Comparison of ENCODE assay signal across 1 cellular context in genomic region chr19:12938054-12938535, GRCh38.
TF ChIP-seq lines count a peak whose summit lies in the region.

No MANE protein-coding gene starts in this region.

TF ChIP-seq in GM12878, 131 proteins besides CTCF, POLR2A, EP300 and RAD21 (continued from another document and continues in another):
- TF ChIP-seq SUPT20H (IDR thresholded peaks at IDR 0.05; ENCODE audit: borderline replicate concordance, control insufficient read depth, low read depth, low read length) (no peak), SMARCA5 (IDR thresholded peaks at IDR 0.05) (no peak), FOS (IDR thresholded peaks at IDR 0.05; ENCODE audit: borderline replicate concordance, extremely low read depth, insufficient read length) (peak; percentile 90), GATAD2B (conservative IDR thresholded peaks at IDR 0.05; ENCODE audit: low read depth) (peak; percentile 88), SUZ12 (IDR thresholded peaks at IDR 0.05; ENCODE audit: unreplicated experiment) (no peak), KAT2A (conservative IDR thresholded peaks at IDR 0.05; ENCODE audit: control insufficient read depth, low read depth, low read length) (no peak), MEF2A (IDR thresholded peaks at IDR 0.05; ENCODE audit: insufficient read depth, low read depth, low read length) (no peak), CHD4 (IDR thresholded peaks at IDR 0.05) (no peak), ASH2L (IDR thresholded peaks at IDR 0.05; ENCODE audit: borderline replicate concordance, low read depth) (no peak), ZNF384 (IDR thresholded peaks at IDR 0.05; ENCODE audit: borderline replicate concordance, low read depth, low read length) (no peak), STAT3 (IDR thresholded peaks at IDR 0.05; ENCODE audit: low read depth, low read length) (no peak), SIN3A (IDR thresholded peaks at IDR 0.05; ENCODE audit: low read depth, low read length) (peak; percentile 98), IKZF1 (conservative IDR thresholded peaks at IDR 0.05) (no peak), PML (IDR thresholded peaks at IDR 0.05; ENCODE audit: low read length) (no peak), IRF5 (IDR thresholded peaks at IDR 0.05; ENCODE audit: borderline replicate concordance) (no peak), REST (IDR thresholded peaks at IDR 0.05; ENCODE audit: low read depth, low read length) (no peak), HSF1 (IDR thresholded peaks at IDR 0.05; ENCODE audit: low read depth, low read length) (no peak), SMAD1 (IDR thresholded peaks at IDR 0.05; ENCODE audit: low read depth, partially characterized antibody) (no peak), NFXL1 (IDR thresholded peaks at IDR 0.05; ENCODE audit: borderline replicate concordance) (no peak), ZBED1 (IDR thresholded peaks at IDR 0.05; ENCODE audit: borderline replicate concordance) (no peak), HDGF (IDR thresholded peaks at IDR 0.05) (peak; percentile 49; the same call in 1 of the 2 replicates), MTA3 (IDR thresholded peaks at IDR 0.05; ENCODE audit: borderline replicate concordance, low read length) (no peak), CBFB (IDR thresholded peaks at IDR 0.05; ENCODE audit: low read depth) (no peak), ZNF24 (IDR thresholded peaks at IDR 0.05) (no peak), STAT1 (conservative IDR thresholded peaks at IDR 0.05) (no peak), E4F1 (IDR thresholded peaks at IDR 0.05; ENCODE audit: borderline replicate concordance, partially characterized antibody) (no peak), NBN (IDR thresholded peaks at IDR 0.05) (0 out of 2 replicates have a peak, but pooled peaks have one; percentile 14), RELA (IDR thresholded peaks at IDR 0.05; ENCODE audit: borderline replicate concordance, partially characterized antibody) (no peak), MYB (IDR thresholded peaks at IDR 0.05; ENCODE audit: borderline replicate concordance, low read depth, low read length) (no peak), ZNF592 (IDR thresholded peaks at IDR 0.05) (no peak), WRNIP1 (IDR thresholded peaks at IDR 0.05; ENCODE audit: borderline replicate concordance, low read depth, low read length) (no peak), JUND (IDR thresholded peaks at IDR 0.05; ENCODE audit: low read depth, low read length) (no peak), CREB1 (IDR thresholded peaks at IDR 0.05; ENCODE audit: low read depth) (peak; percentile 78), BCL3 (IDR thresholded peaks at IDR 0.05; ENCODE audit: borderline replicate concordance, insufficient read depth, low read depth, low read length, poor library complexity, severe bottlenecking) (no peak), SRF (IDR thresholded peaks at IDR 0.05; ENCODE audit: low read depth in 2 of 2, low read length in 2 of 2) (no peak), CEBPB (IDR thresholded peaks at IDR 0.05; ENCODE audit: borderline replicate concordance in 1 of 2, low read depth in 2 of 2, low read length in 2 of 2) (no peak), YBX1 (IDR thresholded peaks at IDR 0.05) (no peak), EED (IDR thresholded peaks at IDR 0.05; ENCODE audit: low read depth) (no peak), CEBPZ (IDR thresholded peaks at IDR 0.05; ENCODE audit: low read depth, low read length) (peak; percentile 14; the same call in 1 of the 2 replicates), E2F4 (IDR thresholded peaks at IDR 0.05; ENCODE audit: low read depth, low read length) (peak; percentile 88), PAX8 (IDR thresholded peaks at IDR 0.05) (no peak), TBL1XR1 (IDR thresholded peaks at IDR 0.05; ENCODE audit: low read depth, low read length) (no peak), IRF4 (IDR thresholded peaks at IDR 0.05; ENCODE audit: low read depth, low read length) (no peak), RUNX3 (IDR thresholded peaks at IDR 0.05; ENCODE audit: low read length) (peak; percentile 38; the same call in 1 of the 2 replicates), HDAC2 (IDR thresholded peaks at IDR 0.05) (no peak), ATF7 (IDR thresholded peaks at IDR 0.05; ENCODE audit: low read depth) (peak; percentile 33; the same call in 1 of the 2 replicates), SREBF1 (IDR thresholded peaks at IDR 0.05; ENCODE audit: low read length) (no peak), BRCA1 (IDR thresholded peaks at IDR 0.05; ENCODE audit: low read depth, low read length) (no peak), KLF5 (IDR thresholded peaks at IDR 0.05; ENCODE audit: partially characterized antibody) (no peak)
